Comparison of ENCODE assay signal across 2 cellular contexts in genomic region chr11:14362613-14363012, GRCh38.
TF ChIP-seq lines count a peak whose summit lies in the region.

No MANE protein-coding gene starts in this region.

TF ChIP-seq in GM23338, 12 proteins besides CTCF, POLR2A, EP300 and RAD21 (continued from another document):
- TF ChIP-seq CREB1 (CRISPR knock-in tag; IDR thresholded peaks at IDR 0.05; ENCODE audit: low read depth): no peak
- no peak for TF ChIP-seq EZH2 (IDR thresholded peaks at IDR 0.05; ENCODE audit: low read depth, unreplicated experiment)
- no peak for TF ChIP-seq REST (IDR thresholded peaks at IDR 0.05; ENCODE audit: unreplicated experiment)
- TF ChIP-seq ZNF331 (CRISPR knock-in tag; IDR thresholded peaks at IDR 0.05; ENCODE audit: low read depth): no peak
- TF ChIP-seq NANOG (IDR thresholded peaks at IDR 0.05; ENCODE audit: borderline replicate concordance): no peak
- no peak for TF ChIP-seq EZH2phosphoT487 (IDR thresholded peaks at IDR 0.05; ENCODE audit: unreplicated experiment)
- no peak for TF ChIP-seq ETS1 (IDR thresholded peaks at IDR 0.05)
- no peak for TF ChIP-seq ZNF462 (CRISPR knock-in tag; IDR thresholded peaks at IDR 0.05)
- TF ChIP-seq JUNB (IDR thresholded peaks at IDR 0.05; ENCODE audit: unreplicated experiment): no peak
- no peak for TF ChIP-seq STAT1 (IDR thresholded peaks at IDR 0.05; ENCODE audit: unreplicated experiment)
- TF ChIP-seq POLR2AphosphoS5 (IDR thresholded peaks at IDR 0.05; ENCODE audit: low read depth): no peak

TF ChIP-seq in H1, 55 proteins besides CTCF, POLR2A, EP300 and RAD21:
- no peak for TF ChIP-seq HDAC6 (IDR thresholded peaks at IDR 0.05; ENCODE audit: low read depth, low read length)
